In the genomic region with DNA sequence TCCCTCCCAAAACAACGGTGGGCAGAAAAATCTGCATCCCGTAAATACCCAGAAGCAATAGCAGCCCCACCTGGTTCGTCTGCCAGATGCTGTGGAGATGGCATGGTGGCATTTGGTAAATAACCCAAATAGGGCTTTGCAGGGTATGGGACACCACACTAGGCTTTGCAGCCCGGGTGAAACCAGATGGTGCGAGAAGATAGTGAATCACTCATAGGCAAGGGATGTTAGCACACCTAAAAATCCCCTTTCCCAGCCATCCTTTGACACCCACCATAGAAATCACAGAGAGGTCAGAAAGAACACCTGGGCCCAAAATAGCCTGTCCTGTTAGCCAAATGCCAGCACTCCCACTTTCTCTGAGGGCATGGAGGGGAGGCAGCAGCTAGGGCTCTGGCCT, we compare ENCODE assay signal across 18 cellular contexts. TPM values are rescaled to one million over a fixed set of nuclear protein-coding genes. Genes with fewer than 3 reads are reported as not detected.
DNase-seq lines count a peak whose midpoint lies in the region; ATAC-seq and TF ChIP-seq lines count a peak whose summit lies in the region.
"Had no signal": no experiment of that assay in that cellular context is flagged by ENCODE, and none has a peak within 500 bp of the region (broad histone marks: within the 10 kb centered on the region; RNA-seq: fewer than 3 reads in every experiment).

No MANE protein-coding gene starts in this region.

- H2AFZ ChIP-seq in OCI-LY3 (ENCODE audit: low read depth, low read length) = no peak overlapping the region
- H2AFZ ChIP-seq: hepatocyte had no signal

- no peak overlapping the region for H3K9ac ChIP-seq in OCI-LY3 (ENCODE audit: low read length)

- H3K79me2 ChIP-seq in DOHH2 (ENCODE audit: control insufficient read depth, low read length) (peaks cover 99% of the 10 kb centered on the region), OCI-LY3 (ENCODE audit: low read length) (peaks cover 98% of the 10 kb centered on the region)

- H4K20me1 ChIP-seq in DOHH2 (ENCODE audit: control insufficient read depth, insufficient read depth, low read depth, low read length) = peaks cover 65% of the 10 kb centered on the region
- H4K20me1 ChIP-seq in OCI-LY3 (ENCODE audit: insufficient read depth, low read length) = peaks cover 94% of the 10 kb centered on the region

- in situ Hi-C loops in brain microvascular endothelial cell (cut with HindIII; ENCODE audit: low pct_ligation_motif_present, low sequenced_read_pairs) = no loop called here

- no peaks in the 10 kb centered on the region for H3K9me3 Mint-ChIP-seq in naive B cell
- H3K9me3 Mint-ChIP-seq: activated T-helper 17 cell treated with anti-CD3 and anti-CD28 coated beads, Interleukin-2, amount 50 U/mL, for 72 hours; effector memory CD8-positive, alpha-beta T cell had no signal

- H3K27me3 ChIP-seq in DOHH2 (ENCODE audit: control insufficient read depth, low read length) = no peaks in the 10 kb centered on the region
- no peaks in the 10 kb centered on the region for H3K27me3 ChIP-seq in OCI-LY3 (ENCODE audit: low read depth, low read length)
- H3K27me3 ChIP-seq in brain microvascular endothelial cell (replicated peaks) = no peaks in the 10 kb centered on the region
- no peaks in the 10 kb centered on the region for H3K27me3 ChIP-seq in ascending aorta
- H3K27me3 ChIP-seq: hepatocyte, MG63, SJCRH30, testis had no signal

- peak overlapping the region; percentile 7; the same call in 1 of the 2 replicates for H3K4me2 ChIP-seq in DOHH2 (ENCODE audit: low read length)
- peak overlapping the region; percentile 9 for H3K4me2 ChIP-seq in OCI-LY3 (ENCODE audit: low read length)
- H3K4me2 ChIP-seq: hepatocyte had no signal

- H3K9me3 ChIP-seq in DOHH2 (ENCODE audit: control insufficient read depth, insufficient read depth, low read length) (no peaks in the 10 kb centered on the region), OCI-LY3 (ENCODE audit: insufficient read depth, low read length) (no peaks in the 10 kb centered on the region), ascending aorta (no peaks in the 10 kb centered on the region)
- H3K9me3 ChIP-seq: MG63, mucosa of descending colon, SJCRH30, testis had no signal

- DNase-seq in naive B cell = no peak
- DNase-seq in brain microvascular endothelial cell = no peak
- no peak for DNase-seq in anterior cingulate cortex (lab: John Stamatoyannopoulos, UW)
- DNase-seq in ascending aorta (ENCODE audit: low spot score in 2 of 2) = no peak
- DNase-seq: effector memory CD8-positive, alpha-beta T cell; MG63; mucosa of descending colon; NCI-H2029; SJCRH30; stimulated activated CD4-positive, alpha-beta T cell treated with anti-CD3 and anti-CD28 coated beads, Interleukin-2, amount 100 ng/mL, for 48 hours; testis had no signal

- peaks cover 12 to 15% of the 10 kb centered on the region in 2 donors for H3K36me3 Mint-ChIP-seq in naive B cell

- no peak overlapping the region for H3K4me3 ChIP-seq in DOHH2 (ENCODE audit: low read length)
- no peak overlapping the region for H3K4me3 ChIP-seq in OCI-LY3 (ENCODE audit: low read length)
- H3K4me3 ChIP-seq in brain microvascular endothelial cell (ENCODE audit: low read depth, low read length) = no peak overlapping the region
- no peak overlapping the region for H3K4me3 ChIP-seq in ascending aorta
- H3K4me3 ChIP-seq: hepatocyte, MG63, mucosa of descending colon, SJCRH30, testis had no signal

- peaks cover 12% of the 10 kb centered on the region; the same call in 1 of the 2 replicates for H3F3A ChIP-seq in DOHH2 (ENCODE audit: control insufficient read depth, insufficient read depth)

- peak overlapping the region; percentile 88 to 96 (median 90) for H3K27ac Mint-ChIP-seq in naive B cell
- H3K27ac Mint-ChIP-seq: activated T-helper 17 cell treated with anti-CD3 and anti-CD28 coated beads, Interleukin-2, amount 50 U/mL, for 72 hours; effector memory CD8-positive, alpha-beta T cell had no signal

- H3K4me1 Mint-ChIP-seq in naive B cell = peaks cover 77 to 97% (median 95%) of the 10 kb centered on the region in 3 donors
- H3K4me1 Mint-ChIP-seq: activated T-helper 17 cell treated with anti-CD3 and anti-CD28 coated beads, Interleukin-2, amount 50 U/mL, for 72 hours had no signal

- H3K4me1 ChIP-seq in DOHH2 (ENCODE audit: control insufficient read depth, low read length) (peaks cover 94% of the 10 kb centered on the region), OCI-LY3 (ENCODE audit: low read length) (peaks cover 87% of the 10 kb centered on the region), ascending aorta (no peaks in the 10 kb centered on the region)
- H3K4me1 ChIP-seq: SJCRH30, testis had no signal

- TF ChIP-seq CTCF in DOHH2 (IDR thresholded peaks at IDR 0.05; ENCODE audit: low read depth, low read length, poor library complexity, severe bottlenecking) = no peak
- TF ChIP-seq CTCF in OCI-LY3 (IDR thresholded peaks at IDR 0.05; ENCODE audit: low read depth, low read length) = no peak
- no peak for TF ChIP-seq CTCF in brain microvascular endothelial cell (IDR thresholded peaks at IDR 0.05; ENCODE audit: low read depth, low read length, missing control alignments)
- no peak for TF ChIP-seq CTCF in ascending aorta (IDR thresholded peaks at IDR 0.05)

- peak overlapping the region in 7 of 8 donors; percentile 10 to 79 (median 56) for H3K4me3 Mint-ChIP-seq in naive B cell
- H3K4me3 Mint-ChIP-seq: activated T-helper 17 cell treated with anti-CD3 and anti-CD28 coated beads, Interleukin-2, amount 50 U/mL, for 72 hours; effector memory CD8-positive, alpha-beta T cell had no signal

- H3K27me3 Mint-ChIP-seq in naive B cell = no peaks in the 10 kb centered on the region

- no peaks in the 10 kb centered on the region for H3K9me2 ChIP-seq in DOHH2 (replicated peaks; ENCODE audit: control insufficient read depth, low read length)

- intact Hi-C loops in ascending aorta (cut with DNase I) = no loop called here

- H3K27ac ChIP-seq in DOHH2 (ENCODE audit: low read depth, low read length) (no peak overlapping the region), OCI-LY3 (ENCODE audit: low read length) (0 out of 2 replicates have a peak overlapping the region, but pooled peaks have one; percentile 11), brain microvascular endothelial cell (no peak overlapping the region), ascending aorta (no peak overlapping the region)
- H3K27ac ChIP-seq: hepatocyte, SJCRH30, testis had no signal

- H3K36me3 ChIP-seq in DOHH2 (ENCODE audit: control insufficient read depth, low read length) = peaks cover 96% of the 10 kb centered on the region
- H3K36me3 ChIP-seq in OCI-LY3 (replicated peaks; ENCODE audit: low read depth, low read length) = peaks cover 69% of the 10 kb centered on the region
- H3K36me3 ChIP-seq in brain microvascular endothelial cell (replicated peaks) = no peaks in the 10 kb centered on the region
- H3K36me3 ChIP-seq in ascending aorta = no peaks in the 10 kb centered on the region
- H3K36me3 ChIP-seq: MG63, SJCRH30 had no signal

- ATAC-seq in GM19043 (IDR thresholded peaks at IDR 0.05; ENCODE audit: low read depth, unreplicated experiment) (peak; percentile 45), naive B cell (ENCODE audit: low read depth in 2 of 2) (peak; percentile 37 to 44), GM19324 (IDR thresholded peaks at IDR 0.05; ENCODE audit: low FRiP score, unreplicated experiment) (no peak)
- ATAC-seq: activated T-helper 17 cell treated with anti-CD3 and anti-CD28 coated beads, Interleukin-2, amount 50 U/mL, for 72 hours; effector memory CD8-positive, alpha-beta T cell; HepG2; mucosa of descending colon had no signal

RNA-seq across cellular contexts. Expression of a gene that starts 47.6 kb away (rescaled TPM):
- polyA plus RNA-seq in naive B cell (ENCODE audit: low read depth in 6 of 6) = 100 to 1,000 TPM; 152 to 246 (median 192) TPM
- 0.11 TPM for total RNA-seq in ascending aorta
- total RNA-seq: HepG2 had no signal
- polyA plus RNA-seq: HepG2 had no signal
